8 cellular contexts compared by ENCODE assay signal in the genomic region with DNA sequence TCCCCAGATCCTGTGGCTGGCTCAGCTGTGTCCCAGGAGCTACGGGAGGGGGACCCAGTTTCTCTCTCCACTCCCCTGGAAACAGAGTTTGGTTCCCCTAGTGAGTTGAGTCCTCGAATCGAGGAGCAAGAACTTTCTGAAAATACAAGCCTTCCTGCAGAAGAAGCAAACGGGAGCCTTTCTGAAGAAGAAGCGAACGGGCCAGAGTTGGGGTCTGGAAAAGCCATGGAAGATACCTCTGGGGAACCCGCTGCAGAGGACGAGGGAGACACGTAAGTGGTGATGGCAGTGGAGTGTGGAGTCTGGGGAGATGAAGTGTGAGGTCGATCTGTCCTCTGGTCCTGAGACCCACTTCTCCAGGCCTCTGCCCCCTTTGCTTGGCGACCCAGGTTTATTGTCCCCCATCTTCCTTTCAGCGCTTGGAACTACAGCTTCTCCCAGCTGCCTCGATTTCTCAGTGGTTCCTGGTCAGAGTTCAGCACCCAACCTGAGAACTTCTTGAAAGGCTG. TPM values are rescaled to one million over a fixed set of nuclear protein-coding genes. Genes with fewer than 3 reads are reported as not detected.
A peak's percentile ranks its signal among the peaks of the same experiment; 100 is the strongest.
DNase-seq lines count a peak whose midpoint lies in the region; ATAC-seq and TF ChIP-seq lines count a peak whose summit lies in the region.

No MANE protein-coding gene starts in this region.

- peak overlapping the region; percentile 98 for H3K4me3 Mint-ChIP-seq in glutamatergic neuron (ENCODE audit: unreplicated experiment)

- peak overlapping the region; percentile 83 for H3K9ac ChIP-seq in skeletal muscle satellite cell (ENCODE audit: low read depth, low read length)

- H3K4me3 ChIP-seq in H7 (ENCODE audit: insufficient read depth, low read depth, low read length) (peak overlapping the region; percentile 76), WERI-Rb-1 (ENCODE audit: low read depth, low read length) (peak overlapping the region; percentile 96), skeletal muscle satellite cell (ENCODE audit: low read length) (peak overlapping the region; percentile 84)

- H3K27ac Mint-ChIP-seq in glutamatergic neuron (ENCODE audit: unreplicated experiment), result peak overlapping the region; percentile 44

- H3K36me3 ChIP-seq in H7 (replicated peaks; ENCODE audit: control insufficient read depth, insufficient read depth, low read length) (no peaks in the 10 kb centered on the region; the same call in 1 of the 2 replicates), WERI-Rb-1 (peaks cover 31% of the 10 kb centered on the region), skeletal muscle satellite cell (ENCODE audit: insufficient read depth, low read length) (peaks cover 4% of the 10 kb centered on the region)

- no peak for TF ChIP-seq CTCF in WERI-Rb-1 (IDR thresholded peaks at IDR 0.05; ENCODE audit: low read depth, low read length)
- no peak for TF ChIP-seq CTCF in glutamatergic neuron (IDR thresholded peaks at IDR 0.05; ENCODE audit: partially characterized antibody, unreplicated experiment)

- no peaks in the 10 kb centered on the region for H3K9me3 ChIP-seq in WERI-Rb-1 (ENCODE audit: severe bottlenecking)
- H3K9me3 ChIP-seq in skeletal muscle satellite cell (replicated peaks; ENCODE audit: low read length), result no peaks in the 10 kb centered on the region

- peak overlapping the region; percentile 92 for H3K4me2 ChIP-seq in skeletal muscle satellite cell (ENCODE audit: low read length)

- peaks cover 14% of the 10 kb centered on the region for H3K27me3 Mint-ChIP-seq in glutamatergic neuron (ENCODE audit: unreplicated experiment)

- H3K9me3 Mint-ChIP-seq in glutamatergic neuron (ENCODE audit: unreplicated experiment), result peaks cover 9% of the 10 kb centered on the region

- no peaks in the 10 kb centered on the region for H3K27me3 ChIP-seq in H7 (ENCODE audit: control insufficient read depth, insufficient read depth, low read length)
- no peaks in the 10 kb centered on the region for H3K27me3 ChIP-seq in WERI-Rb-1 (ENCODE audit: insufficient read depth, low read depth, severe bottlenecking)
- no peaks in the 10 kb centered on the region for H3K27me3 ChIP-seq in skeletal muscle satellite cell (ENCODE audit: control insufficient read depth, insufficient read depth, low read length)

- ATAC-seq in GM18520 (IDR thresholded peaks at IDR 0.05; ENCODE audit: unreplicated experiment) (no peak), left colon (no peak)

- DNase-seq in H7, result no peak
- DNase-seq in WERI-Rb-1, result no peak
- no peak for DNase-seq in glutamatergic neuron
- no peak for DNase-seq in NCI-H2196 treated with DMSO at 0.1 percent for 48 hours (lab: John Stamatoyannopoulos, UW; ENCODE audit: unreplicated experiment)
- DNase-seq in SIG-M5 treated with dmso at 0.1 percent for 504 hours (lab: John Stamatoyannopoulos, UW; ENCODE audit: unreplicated experiment), result no peak
- no peak for DNase-seq in left colon

- intact Hi-C loops in left colon (cut with DNase I, micrococcal nuclease), result loop anchor here in 1 of 2 donors (10.0 kb wide), 1 partner anchor 54 kb away; the partner anchor contains the start of gene SHBG

- H3K4me1 Mint-ChIP-seq in glutamatergic neuron (ENCODE audit: low read depth, unreplicated experiment), result peaks cover 6% of the 10 kb centered on the region

- no peaks in the 10 kb centered on the region for H3K36me3 Mint-ChIP-seq in glutamatergic neuron (ENCODE audit: unreplicated experiment)

- peak overlapping the region; percentile 62 for H3K27ac ChIP-seq in WERI-Rb-1

- H3K4me1 ChIP-seq in skeletal muscle satellite cell (ENCODE audit: control insufficient read depth, insufficient read depth, low read length), result peaks cover 15% of the 10 kb centered on the region

RNA-seq across cellular contexts. Expression of gene WRAP53, which starts 0.6 kb away (rescaled TPM):
- 32.9 and 41.3 TPM in 2 replicates for total RNA-seq in H7 (2014; rRNA removed; shearing (Covaris generic))
- total RNA-seq in glutamatergic neuron (ENCODE audit: unreplicated experiment) (19.5 TPM), left colon (1 to 10 TPM; 6.4 to 9.7 TPM)
- total RNA-seq in skeletal muscle satellite cell (2012; rRNA removed), result 7.1 and 10.3 TPM in 2 replicates

RNA-seq across cellular contexts. Expression of gene TP53, which starts 1.6 kb away (rescaled TPM):
- total RNA-seq in H7 (2014; rRNA removed; shearing (Covaris generic)), result 97.5 and 99.4 TPM in 2 replicates
- total RNA-seq in glutamatergic neuron (ENCODE audit: unreplicated experiment), result 38.2 TPM
- total RNA-seq in skeletal muscle satellite cell (2012; rRNA removed), result 21.2 and 21.5 TPM in 2 replicates
- 10 to 100 TPM; 47.3 to 60.0 TPM for total RNA-seq in left colon

RNA-seq across cellular contexts. Expression of gene EFNB3, which starts 16.1 kb away (rescaled TPM):
- total RNA-seq in H7 (2014; rRNA removed; shearing (Covaris generic)), result 6.0 and 6.4 TPM in 2 replicates
- total RNA-seq in glutamatergic neuron (ENCODE audit: unreplicated experiment) (17.9 TPM), left colon (under 1 TPM; 0.25 to 0.34 TPM)
- total RNA-seq in skeletal muscle satellite cell (2012; rRNA removed), result 0.44 and 0.76 TPM in 2 replicates

RNA-seq across cellular contexts. Expression of gene DNAH2, which starts 28.7 kb away (rescaled TPM):
- total RNA-seq in H7 (2014; rRNA removed; shearing (Covaris generic)), result 0.11 and 0.24 TPM in 2 replicates
- total RNA-seq in glutamatergic neuron (ENCODE audit: unreplicated experiment) (0.07 TPM), left colon (under 1 TPM; 0.22 to 0.61 TPM)
- total RNA-seq in skeletal muscle satellite cell (2012; rRNA removed), result under 0.01 TPM in 2 replicates

RNA-seq across cellular contexts. Expression of gene ATP1B2, which starts 38.1 kb away (rescaled TPM):
- 1.6 and 7.0 TPM in 2 replicates for total RNA-seq in H7 (2014; rRNA removed; shearing (Covaris generic))
- 11.3 TPM for total RNA-seq in glutamatergic neuron (ENCODE audit: unreplicated experiment)
- not detected in 2 replicates for total RNA-seq in skeletal muscle satellite cell (2012; rRNA removed)
- total RNA-seq in left colon, result 1 to 10 TPM in 1 of 2 donors, under 1 TPM in 1; 0.55 to 1.4 TPM
